ENCODE assay signal across 20 cellular contexts in genomic region chr2:45712538-45712937, GRCh38.
DNase-seq lines count a peak whose midpoint lies in the region; ATAC-seq and TF ChIP-seq lines count a peak whose summit lies in the region.
"Had no signal": no experiment of that assay in that cellular context is flagged by ENCODE, and none has a peak within 500 bp of the region (broad histone marks: within the 10 kb centered on the region; RNA-seq: fewer than 3 reads in every experiment).

No MANE protein-coding gene starts in this region.

- H2AFZ ChIP-seq in mammary epithelial cell (ENCODE audit: low read depth, low read length): no peak overlapping the region
- H2AFZ ChIP-seq in OCI-LY1 (ENCODE audit: low read length): no peak overlapping the region
- H2AFZ ChIP-seq: neural progenitor cell had no signal

- H4K20me1 ChIP-seq in mammary epithelial cell (ENCODE audit: insufficient read depth, low read length) (no peaks in the 10 kb centered on the region), OCI-LY1 (ENCODE audit: insufficient read depth, low read length) (no peaks in the 10 kb centered on the region)

- no peaks in the 10 kb centered on the region for H3K36me3 Mint-ChIP-seq in MCF 10A (ENCODE audit: insufficient read depth, unreplicated experiment)

- no peak overlapping the region for H3K27ac ChIP-seq in mammary epithelial cell (ENCODE audit: insufficient read depth, low read depth, low read length)
- H3K27ac ChIP-seq in OCI-LY1 (ENCODE audit: low read depth, low read length, poor library complexity, severe bottlenecking): peak overlapping the region; percentile 21
- H3K27ac ChIP-seq: neural progenitor cell, right atrium auricular region, upper lobe of left lung had no signal

- POLR2A ChIA-PET in MCF 10A (lab: Yijun Ruan, JAX): interaction anchor here (0.7 kb wide), 1 partner anchor 60 kb away, joined by 3 read pairs; no protein-coding TSS in a partner anchor

- dilution Hi-C loops in mammary epithelial cell (cut with HindIII; ENCODE audit: low sequenced_read_pairs): no loop called here

- ATAC-seq in esophagus mucosa: peak; percentile 46
- no peak for ATAC-seq in HG03280 (IDR thresholded peaks at IDR 0.05; ENCODE audit: unreplicated experiment)
- no peak for ATAC-seq in HG03159 (IDR thresholded peaks at IDR 0.05; ENCODE audit: unreplicated experiment)

- H3K4me3 Mint-ChIP-seq in MCF 10A (ENCODE audit: unreplicated experiment): no peak overlapping the region
- H3K4me3 Mint-ChIP-seq: activated CD4-positive, alpha-beta memory T cell treated with anti-CD3 and anti-CD28 coated beads, Interleukin-2, amount 10 ng/mL, durations not matched to agents 7 days and 5 days; activated naive CD8-positive, alpha-beta T cell treated with anti-CD3 and anti-CD28 coated beads, Interleukin-2, amount 10 ng/mL, durations not matched to agents 7 days and 5 days; activated T-cell treated with anti-CD3 and anti-CD28 coated beads, Interleukin-2, amount 50 U/mL, for 24 hours; CD4-positive, alpha-beta memory T cell; neural progenitor cell had no signal

- TF ChIP-seq CTCF in MCF 10A (IDR thresholded peaks at IDR 0.05; ENCODE audit: unreplicated experiment) (no peak), mammary epithelial cell (conservative IDR thresholded peaks at IDR 0.05 in 1 of 2, IDR thresholded peaks at IDR 0.05 in 1 of 2; ENCODE audit: extremely low read depth in 1 of 2, insufficient read depth in 1 of 2, low read depth in 1 of 2, low read length in 2 of 2) (peak in 1 of 2 donors; percentile 54), OCI-LY1 (IDR thresholded peaks at IDR 0.05; ENCODE audit: low read length) (no peak)

- H3K4me3 ChIP-seq in mammary epithelial cell (replicated peaks in 1 of 3; ENCODE audit: insufficient read depth in 1 of 3, low read depth in 2 of 3, low read length in 3 of 3) (no peak overlapping the region), OCI-LY1 (ENCODE audit: low read depth, low read length, poor library complexity, severe bottlenecking) (no peak overlapping the region)
- H3K4me3 ChIP-seq: MG63, neural progenitor cell, right atrium auricular region, upper lobe of left lung had no signal

- BruUV-seq in MCF 10A (replicated peaks; lab: Mats Ljungman, UMichigan): no TSS peak
- no TSS peak for BruUV-seq in mammary epithelial cell (replicated peaks; lab: Mats Ljungman, UMichigan)

- WGBS in mammary epithelial cell (ENCODE audit: low coverage, missing lambda C conversion rate): 83% methylated on average over 4 of the region's 4 CpGs

- H3K27me3 ChIP-seq in mammary epithelial cell (ENCODE audit: insufficient read depth, low read length) (no peaks in the 10 kb centered on the region), OCI-LY1 (ENCODE audit: insufficient read depth, low read length) (no peaks in the 10 kb centered on the region)
- H3K27me3 ChIP-seq: MG63, neural progenitor cell, right atrium auricular region, upper lobe of left lung had no signal

- no peak overlapping the region for H3K27ac Mint-ChIP-seq in MCF 10A (ENCODE audit: low read depth, unreplicated experiment)
- H3K27ac Mint-ChIP-seq: activated CD4-positive, alpha-beta memory T cell treated with anti-CD3 and anti-CD28 coated beads, Interleukin-2, amount 10 ng/mL, durations not matched to agents 7 days and 5 days; activated naive CD8-positive, alpha-beta T cell treated with anti-CD3 and anti-CD28 coated beads, Interleukin-2, amount 10 ng/mL, durations not matched to agents 7 days and 5 days; activated T-cell treated with anti-CD3 and anti-CD28 coated beads, Interleukin-2, amount 50 U/mL, for 24 hours; CD4-positive, alpha-beta memory T cell; neural progenitor cell had no signal

- H3K9me3 ChIP-seq in mammary epithelial cell (replicated peaks; ENCODE audit: insufficient read depth, low read length): no peaks in the 10 kb centered on the region
- no peaks in the 10 kb centered on the region for H3K9me3 ChIP-seq in OCI-LY1 (ENCODE audit: low read length)
- H3K9me3 ChIP-seq: MG63, right atrium auricular region, upper lobe of left lung had no signal

- H3K4me2 ChIP-seq in mammary epithelial cell (ENCODE audit: insufficient read depth, low read depth, low read length) (no peak overlapping the region), OCI-LY1 (ENCODE audit: low read length) (no peak overlapping the region)
- H3K4me2 ChIP-seq: neural progenitor cell had no signal

- H3K9ac ChIP-seq in mammary epithelial cell (ENCODE audit: insufficient read depth, low read length) (no peak overlapping the region), OCI-LY1 (ENCODE audit: low read length) (no peak overlapping the region)
- H3K9ac ChIP-seq: neural progenitor cell had no signal

- peaks cover 6% of the 10 kb centered on the region for H3K4me1 ChIP-seq in mammary epithelial cell (ENCODE audit: insufficient read depth, low read length)
- peaks cover 34% of the 10 kb centered on the region for H3K4me1 ChIP-seq in OCI-LY1 (ENCODE audit: insufficient read depth, low read length, severe bottlenecking)
- H3K4me1 ChIP-seq: neural progenitor cell had no signal

- no peaks in the 10 kb centered on the region for H3K27me3 Mint-ChIP-seq in MCF 10A (ENCODE audit: insufficient read depth, unreplicated experiment)
- H3K27me3 Mint-ChIP-seq: activated CD4-positive, alpha-beta memory T cell treated with anti-CD3 and anti-CD28 coated beads, Interleukin-2, amount 10 ng/mL, durations not matched to agents 7 days and 5 days; activated naive CD8-positive, alpha-beta T cell treated with anti-CD3 and anti-CD28 coated beads, Interleukin-2, amount 10 ng/mL, durations not matched to agents 7 days and 5 days; activated T-cell treated with anti-CD3 and anti-CD28 coated beads, Interleukin-2, amount 50 U/mL, for 24 hours; CD4-positive, alpha-beta memory T cell had no signal

- CTCF ChIA-PET in MCF 10A (lab: Yijun Ruan, JAX) (interaction anchor here (0.5 to 0.6 kb wide), 2 partner anchors 120 to 1684 kb away, joined by 3 to 5 read pairs; no protein-coding TSS in a partner anchor), mammary epithelial cell (lab: Charles Lee; ENCODE audit: low non-redundant PET) (no interaction called here)

- H3K9me3 Mint-ChIP-seq in MCF 10A (ENCODE audit: unreplicated experiment): peaks cover 8% of the 10 kb centered on the region

- H3K79me2 ChIP-seq in mammary epithelial cell (ENCODE audit: insufficient read depth, low read length) (no peaks in the 10 kb centered on the region), OCI-LY1 (ENCODE audit: insufficient read depth, low read length) (no peaks in the 10 kb centered on the region)

- in situ Hi-C loops in mammary epithelial cell (cut with MboI; ENCODE audit: low sequenced_read_pairs in 2 of 2): no loop called here

- no peaks in the 10 kb centered on the region for H3K9me2 ChIP-seq in OCI-LY1 (ENCODE audit: low read depth, low read length)

- H3K4me1 Mint-ChIP-seq in MCF 10A (ENCODE audit: insufficient read depth, unreplicated experiment): no peaks in the 10 kb centered on the region
- H3K4me1 Mint-ChIP-seq: activated CD4-positive, alpha-beta memory T cell treated with anti-CD3 and anti-CD28 coated beads, Interleukin-2, amount 10 ng/mL, durations not matched to agents 7 days and 5 days had no signal

- H3K36me3 ChIP-seq in mammary epithelial cell (ENCODE audit: insufficient read depth, low read length) (no peaks in the 10 kb centered on the region), OCI-LY1 (ENCODE audit: insufficient read depth, low read length) (peaks cover 12% of the 10 kb centered on the region)
- H3K36me3 ChIP-seq: neural progenitor cell, right atrium auricular region had no signal

- intact Hi-C loops in MCF 10A (cut with micrococcal nuclease) (no loop called here), mammary epithelial cell (cut with micrococcal nuclease) (loop anchor here (1.0 to 2.0 kb wide), 2 partner anchors 62 to 69 kb away; partner anchors contain the start of gene PRKCE)

- no peaks in the 10 kb centered on the region for H3F3A ChIP-seq in OCI-LY1 (ENCODE audit: insufficient read depth, low read length)

- DNase-seq in MCF 10A (ENCODE audit: unreplicated experiment): peak; percentile 11
- DNase-seq in mammary epithelial cell: no peak
- DNase-seq in H4 (ENCODE audit: low spot score): no peak
- no peak for DNase-seq in NCI-H2227 treated with DMSO at 0.1 percent for 48 hours (lab: John Stamatoyannopoulos, UW)
- DNase-seq: activated CD4-positive, alpha-beta memory T cell treated with anti-CD3 and anti-CD28 coated beads, Interleukin-2, amount 10 ng/mL, durations not matched to agents 7 days and 5 days; activated naive CD8-positive, alpha-beta T cell treated with anti-CD3 and anti-CD28 coated beads, Interleukin-2, amount 10 ng/mL, durations not matched to agents 7 days and 5 days; activated T-cell treated with anti-CD3 and anti-CD28 coated beads, Interleukin-2, amount 50 U/mL, for 24 hours; kidney; mesendoderm; MG63; NCI-H187 treated with DMSO at 0.1 percent for 48 hours; stimulated activated naive CD4-positive, alpha-beta T cell treated with Interleukin-2 at 50 U/mL for 16 hours; upper lobe of left lung had no signal
